In genomic region chr9:136726631-136727191, GRCh38 we compare ENCODE assay signal across 6 cellular contexts. TPM values are rescaled to one million over a fixed set of nuclear protein-coding genes. Genes with fewer than 3 reads are reported as not detected.
DNase-seq lines count a peak whose midpoint lies in the region; ATAC-seq, FAIRE-seq and TF ChIP-seq lines count a peak whose summit lies in the region.

No MANE protein-coding gene starts in this region.

- no peak overlapping the region for H2AFZ ChIP-seq in HepG2 (ENCODE audit: low read length)

- CTCF ChIA-PET in activated CD8-positive, alpha-beta memory T cell treated with anti-CD3 and anti-CD28 coated beads, Interleukin-2, amount 10 ng/mL, durations not matched to agents 7 days and 5 days (lab: Charles Lee): interaction anchor here (0.7 to 3.4 kb wide), 21 partner anchors 8 to 403 kb away, joined by 3 to 30 read pairs (median 7); partner anchors contain the start of genes AGPAT2, DIPK1B, DNLZ and MAN1B1
- CTCF ChIA-PET in HepG2 (lab: Yijun Ruan, JAX; ENCODE audit: low intra/inter-chr PET ratio, low total read pairs): no interaction called here

- no TSS peak for BruUV-seq in HepG2 (replicated peaks; lab: Mats Ljungman, UMichigan)

- in situ Hi-C loops in HepG2 (cut with HindIII; ENCODE audit: extremely low pct_ligation_motif_present, low pct_unique_long_range_greater_than_20kb): no loop called here

- TF ChIP-seq POLR2A in HepG2 (IDR thresholded peaks at IDR 0.05; ENCODE audit: insufficient read depth in 1 of 2, low read depth in 2 of 2, low read length in 2 of 2): no peak

- H3K4me3 Mint-ChIP-seq in activated CD8-positive, alpha-beta memory T cell treated with anti-CD3 and anti-CD28 coated beads, Interleukin-2, amount 10 ng/mL, durations not matched to agents 7 days and 5 days: peak overlapping the region; percentile 92
- H3K4me3 Mint-ChIP-seq in activated T-cell treated with anti-CD3 and anti-CD28 coated beads, Interleukin-2, amount 50 U/mL, for 72 hours: peak overlapping the region; percentile 99

- H3K4me1 Mint-ChIP-seq in activated CD8-positive, alpha-beta memory T cell treated with anti-CD3 and anti-CD28 coated beads, Interleukin-2, amount 10 ng/mL, durations not matched to agents 7 days and 5 days: peaks cover 35% of the 10 kb centered on the region
- peaks cover 39% of the 10 kb centered on the region for H3K4me1 Mint-ChIP-seq in activated T-cell treated with anti-CD3 and anti-CD28 coated beads, Interleukin-2, amount 50 U/mL, for 72 hours (ENCODE audit: low read depth)

- peak overlapping the region; percentile 75 to 89 (median 89) for H3K4me3 ChIP-seq in HepG2 (replicated peaks in 1 of 3; ENCODE audit: insufficient read depth in 1 of 3, low read depth in 2 of 3, low read length in 3 of 3)

- peaks cover 52% of the 10 kb centered on the region for H4K20me1 ChIP-seq in HepG2 (ENCODE audit: insufficient read depth, low read length)

- H3K4me2 ChIP-seq in HepG2 (ENCODE audit: low read depth, low read length): peak overlapping the region; percentile 97

- H3K27me3 Mint-ChIP-seq in activated CD8-positive, alpha-beta memory T cell treated with anti-CD3 and anti-CD28 coated beads, Interleukin-2, amount 10 ng/mL, durations not matched to agents 7 days and 5 days: peaks cover 4% of the 10 kb centered on the region
- no peaks in the 10 kb centered on the region for H3K27me3 Mint-ChIP-seq in activated T-cell treated with anti-CD3 and anti-CD28 coated beads, Interleukin-2, amount 50 U/mL, for 72 hours (ENCODE audit: low read depth)

- H3K27ac ChIP-seq in HepG2 (ENCODE audit: extremely low read length, insufficient read depth, low read length): peak overlapping the region; percentile 64

- TF ChIP-seq EP300 in HepG2 (IDR thresholded peaks at IDR 0.05; ENCODE audit: low read depth in 2 of 2, low read length in 2 of 2) (no peak), HepG2 (CRISPR knock-in tag; IDR thresholded peaks at IDR 0.05; ENCODE audit: borderline replicate concordance) (no peak)

- peak overlapping the region; percentile 90 for H3K9ac ChIP-seq in HepG2 (ENCODE audit: insufficient read depth, low read depth, low read length)

- DNase-seq in activated CD8-positive, alpha-beta memory T cell treated with anti-CD3 and anti-CD28 coated beads, Interleukin-2, amount 10 ng/mL, durations not matched to agents 7 days and 5 days: peak; percentile 80
- DNase-seq in activated CD8-positive, alpha-beta memory T cell treated with anti-CD3 and anti-CD28 coated beads, Interleukin-2, amount 50 U/mL, for 48 hours: no peak
- peak; percentile 42 to 54 for DNase-seq in activated T-cell treated with anti-CD3 and anti-CD28 coated beads, Interleukin-2, amount 50 U/mL, for 72 hours
- peak; percentile 67 for DNase-seq in HepG2 (ENCODE audit: low spot score)

- H3K36me3 Mint-ChIP-seq in activated CD8-positive, alpha-beta memory T cell treated with anti-CD3 and anti-CD28 coated beads, Interleukin-2, amount 10 ng/mL, durations not matched to agents 7 days and 5 days: peaks cover 34% of the 10 kb centered on the region
- H3K36me3 Mint-ChIP-seq in activated T-cell treated with anti-CD3 and anti-CD28 coated beads, Interleukin-2, amount 50 U/mL, for 72 hours (ENCODE audit: insufficient read depth in 2 of 2): peaks cover 8 to 17% of the 10 kb centered on the region in 2 donors

- H3K79me2 ChIP-seq in HepG2 (ENCODE audit: insufficient read depth, low read length): peaks cover 31% of the 10 kb centered on the region

- POLR2A ChIA-PET in HepG2 (lab: Yijun Ruan, JAX): interaction anchor here (0.7 to 3.6 kb wide), 6 partner anchors 9 to 55 kb away, joined by 3 to 30 read pairs (median 12); partner anchors contain the start of gene LCN10

- intact Hi-C loops in HepG2 (cut with micrococcal nuclease; ENCODE audit: unreplicated experiment): no loop called here

- H3K36me3 ChIP-seq in HepG2 (replicated peaks in 1 of 2; ENCODE audit: control insufficient read depth in 1 of 2, insufficient read depth in 2 of 2, low read length in 2 of 2): peaks cover 10 to 20% of the 10 kb centered on the region in 2 experiments; a peak in 4 of 5 replicates

- no peaks in the 10 kb centered on the region for H3K9me3 Mint-ChIP-seq in activated CD8-positive, alpha-beta memory T cell treated with anti-CD3 and anti-CD28 coated beads, Interleukin-2, amount 10 ng/mL, durations not matched to agents 7 days and 5 days (ENCODE audit: low read depth)
- no peaks in the 10 kb centered on the region for H3K9me3 Mint-ChIP-seq in activated T-cell treated with anti-CD3 and anti-CD28 coated beads, Interleukin-2, amount 50 U/mL, for 72 hours

- 6% methylated on average over 9 of the region's 18 CpGs for WGBS in HepG2 (ENCODE audit: low lambda C conversion rate)

- no peaks in the 10 kb centered on the region; a peak in 1 of 5 replicates for H3K27me3 ChIP-seq in HepG2 (ENCODE audit: control insufficient read depth in 1 of 2, insufficient read depth in 2 of 2, low read length in 2 of 2)

- no peaks in the 10 kb centered on the region for H3K9me3 ChIP-seq in HepG2 (ENCODE audit: low read length)

- peak overlapping the region; percentile 87 for H3K27ac Mint-ChIP-seq in activated CD8-positive, alpha-beta memory T cell treated with anti-CD3 and anti-CD28 coated beads, Interleukin-2, amount 10 ng/mL, durations not matched to agents 7 days and 5 days
- peak overlapping the region; percentile 99 for H3K27ac Mint-ChIP-seq in activated T-cell treated with anti-CD3 and anti-CD28 coated beads, Interleukin-2, amount 50 U/mL, for 72 hours

- no peak for TF ChIP-seq RAD21 in HepG2 (CRISPR knock-in tag; IDR thresholded peaks at IDR 0.05)

- peak; percentile 72 for FAIRE-seq in HepG2 (lab: Jason Lieb, UNC)

- peak; percentile 70 for TF ChIP-seq CTCF in HepG2 (CRISPR knock-in tag; IDR thresholded peaks at IDR 0.05)

- peak; percentile 37 for ATAC-seq in activated CD8-positive, alpha-beta memory T cell treated with anti-CD3 and anti-CD28 coated beads, Interleukin-2, amount 10 ng/mL, durations not matched to agents 7 days and 5 days
- peak; percentile 29 to 38 for ATAC-seq in activated T-cell treated with anti-CD3 and anti-CD28 coated beads, Interleukin-2, amount 50 U/mL, for 72 hours (replicated peaks in 1 of 2)
- ATAC-seq in HepG2 (peak; percentile 12), HG02885 (IDR thresholded peaks at IDR 0.05; ENCODE audit: poor library complexity, unreplicated experiment) (no peak), GM18873 (IDR thresholded peaks at IDR 0.05; ENCODE audit: low FRiP score, unreplicated experiment) (no peak)

- peaks cover 56% of the 10 kb centered on the region for H3K4me1 ChIP-seq in HepG2 (ENCODE audit: insufficient read depth, low read length)

RNA-seq across cellular contexts. Expression of gene DIPK1B, which starts 14.3 kb away (rescaled TPM):
- not detected for total RNA-seq in activated CD8-positive, alpha-beta memory T cell treated with anti-CD3 and anti-CD28 coated beads, Interleukin-2, amount 10 ng/mL, durations not matched to agents 7 days and 5 days
- total RNA-seq in activated T-cell treated with anti-CD3 and anti-CD28 coated beads, Interleukin-2, amount 50 U/mL, for 72 hours: under 1 TPM; 0.67 to 0.72 TPM
- total RNA-seq in HepG2 (2016; rRNA removed; fragmentation: Illumina TruSeq; extraction: Trizol): 0.18 and 0.28 TPM in 2 replicates
- 0.91 and 1.1 TPM in 2 replicates for total RNA-seq in HepG2 (2016; cell fraction: cytosol; rRNA removed; fragmentation: Illumina TruSeq; extraction: Trizol; ENCODE audit: low read depth)
- total RNA-seq in HepG2 (2016; cell fraction: insoluble cytoplasmic fraction; rRNA removed; fragmentation: Illumina TruSeq; extraction: Trizol): 0.28 and 0.41 TPM in 2 replicates
- 0.99 and 1.2 TPM in 2 replicates for total RNA-seq in HepG2 (2016; cell fraction: membrane; rRNA removed; fragmentation: Illumina TruSeq; extraction: Trizol)
- total RNA-seq in HepG2 (2016; cell fraction: nucleus; rRNA removed; fragmentation: Illumina TruSeq; extraction: Trizol): 0.16 TPM in 1 of 2 replicates, not detected in the other
- polyA plus RNA-seq in HepG2 (2011; rRNA removed): 3.9 and 7.2 TPM in 2 replicates
- 4.8 and 7.5 TPM in 2 replicates for polyA plus RNA-seq in HepG2 (2011; cell fraction: cytosol; rRNA removed)
- polyA plus RNA-seq in HepG2 (2011; cell fraction: nucleus; rRNA removed): 17.3 and 19.2 TPM in 2 replicates
- 3.2 TPM in 2 replicates for polyA plus RNA-seq in HepG2 (2012)
- polyA plus RNA-seq in HepG2 (2016; cell fraction: cytosol; fragmentation: Illumina TruSeq; extraction: Trizol; ENCODE audit: low read depth): 1.3 TPM in 2 replicates
- polyA plus RNA-seq in HepG2 (2016; cell fraction: insoluble cytoplasmic fraction; fragmentation: Illumina TruSeq; extraction: Trizol; ENCODE audit: low read depth): 0.28 and 0.45 TPM in 2 replicates
- 1.1 TPM in 2 replicates for polyA plus RNA-seq in HepG2 (2016; cell fraction: membrane; fragmentation: Illumina TruSeq; extraction: Trizol; ENCODE audit: low read depth)
- polyA plus RNA-seq in HepG2 (2016; cell fraction: nucleus; fragmentation: Illumina TruSeq; extraction: Trizol; ENCODE audit: insufficient read depth, low read depth): 0.56 and 0.57 TPM in 2 replicates
- polyA minus RNA-seq in HepG2 (2011; rRNA and poly(A)+ RNA removed; ENCODE audit: low replicate concordance): 0.07 and 7.1 TPM in 2 replicates
- 2.7 and 3.6 TPM in 2 replicates for polyA minus RNA-seq in HepG2 (2011; cell fraction: cytosol; rRNA and poly(A)+ RNA removed)
- polyA minus RNA-seq in HepG2 (2011; cell fraction: nucleus; rRNA and poly(A)+ RNA removed): 1.2 TPM in 2 replicates

RNA-seq across cellular contexts. Expression of gene LCN10, which starts 16.0 kb away (rescaled TPM):
- total RNA-seq in activated CD8-positive, alpha-beta memory T cell treated with anti-CD3 and anti-CD28 coated beads, Interleukin-2, amount 10 ng/mL, durations not matched to agents 7 days and 5 days: under 1 TPM in 1 of 2 experiments, not detected in 1; 0.68 TPM
- total RNA-seq in activated T-cell treated with anti-CD3 and anti-CD28 coated beads, Interleukin-2, amount 50 U/mL, for 72 hours: under 1 TPM; 0.21 to 0.70 TPM
- 0.14 and 0.53 TPM in 2 replicates for total RNA-seq in HepG2 (2016; rRNA removed; fragmentation: Illumina TruSeq; extraction: Trizol)
- not detected in 2 replicates for total RNA-seq in HepG2 (2016; cell fraction: cytosol; rRNA removed; fragmentation: Illumina TruSeq; extraction: Trizol; ENCODE audit: low read depth)
- 0.13 and 0.19 TPM in 2 replicates for total RNA-seq in HepG2 (2016; cell fraction: insoluble cytoplasmic fraction; rRNA removed; fragmentation: Illumina TruSeq; extraction: Trizol)
- 0.34 TPM in 2 replicates for total RNA-seq in HepG2 (2016; cell fraction: membrane; rRNA removed; fragmentation: Illumina TruSeq; extraction: Trizol)
- 0.22 TPM in 1 of 2 replicates, not detected in the other for total RNA-seq in HepG2 (2016; cell fraction: nucleus; rRNA removed; fragmentation: Illumina TruSeq; extraction: Trizol)
- polyA plus RNA-seq in HepG2 (2011; rRNA removed): 0.61 and 0.84 TPM in 2 replicates
- 0.82 and 1.0 TPM in 2 replicates for polyA plus RNA-seq in HepG2 (2011; cell fraction: cytosol; rRNA removed)
- 0.85 and 1.8 TPM in 2 replicates for polyA plus RNA-seq in HepG2 (2011; cell fraction: nucleus; rRNA removed)
- polyA plus RNA-seq in HepG2 (2012): 1.5 and 1.8 TPM in 2 replicates
- 0.18 and 0.24 TPM in 2 replicates for polyA plus RNA-seq in HepG2 (2016; cell fraction: cytosol; fragmentation: Illumina TruSeq; extraction: Trizol; ENCODE audit: low read depth)
- 0.27 and 0.43 TPM in 2 replicates for polyA plus RNA-seq in HepG2 (2016; cell fraction: insoluble cytoplasmic fraction; fragmentation: Illumina TruSeq; extraction: Trizol; ENCODE audit: low read depth)
- polyA plus RNA-seq in HepG2 (2016; cell fraction: membrane; fragmentation: Illumina TruSeq; extraction: Trizol; ENCODE audit: low read depth): 0.15 and 0.43 TPM in 2 replicates
- polyA plus RNA-seq in HepG2 (2016; cell fraction: nucleus; fragmentation: Illumina TruSeq; extraction: Trizol; ENCODE audit: insufficient read depth, low read depth): 0.41 and 0.74 TPM in 2 replicates
- 0.30 and 1.0 TPM in 2 replicates for polyA minus RNA-seq in HepG2 (2011; rRNA and poly(A)+ RNA removed; ENCODE audit: low replicate concordance)
- not detected in 2 replicates for polyA minus RNA-seq in HepG2 (2011; cell fraction: cytosol; rRNA and poly(A)+ RNA removed)
- polyA minus RNA-seq in HepG2 (2011; cell fraction: nucleus; rRNA and poly(A)+ RNA removed): not detected in 2 replicates

RNA-seq across cellular contexts. Expression of gene LCN6, which starts 21.6 kb away (rescaled TPM):
- not detected for total RNA-seq in activated CD8-positive, alpha-beta memory T cell treated with anti-CD3 and anti-CD28 coated beads, Interleukin-2, amount 10 ng/mL, durations not matched to agents 7 days and 5 days
- not detected for total RNA-seq in activated T-cell treated with anti-CD3 and anti-CD28 coated beads, Interleukin-2, amount 50 U/mL, for 72 hours
- not detected in 2 replicates for total RNA-seq in HepG2 (2016; rRNA removed; fragmentation: Illumina TruSeq; extraction: Trizol)
- total RNA-seq in HepG2 (2016; cell fraction: cytosol; rRNA removed; fragmentation: Illumina TruSeq; extraction: Trizol; ENCODE audit: low read depth): not detected in 2 replicates
- not detected in 2 replicates for total RNA-seq in HepG2 (2016; cell fraction: insoluble cytoplasmic fraction; rRNA removed; fragmentation: Illumina TruSeq; extraction: Trizol)
- total RNA-seq in HepG2 (2016; cell fraction: membrane; rRNA removed; fragmentation: Illumina TruSeq; extraction: Trizol): not detected in 2 replicates
- total RNA-seq in HepG2 (2016; cell fraction: nucleus; rRNA removed; fragmentation: Illumina TruSeq; extraction: Trizol): not detected in 2 replicates
- not detected in 2 replicates for polyA plus RNA-seq in HepG2 (2011; rRNA removed)
- not detected in 2 replicates for polyA plus RNA-seq in HepG2 (2011; cell fraction: cytosol; rRNA removed)
- polyA plus RNA-seq in HepG2 (2011; cell fraction: nucleus; rRNA removed): not detected in 2 replicates
- polyA plus RNA-seq in HepG2 (2012): not detected in 2 replicates
- polyA plus RNA-seq in HepG2 (2016; cell fraction: cytosol; fragmentation: Illumina TruSeq; extraction: Trizol; ENCODE audit: low read depth): not detected in 2 replicates
- polyA plus RNA-seq in HepG2 (2016; cell fraction: insoluble cytoplasmic fraction; fragmentation: Illumina TruSeq; extraction: Trizol; ENCODE audit: low read depth): not detected in 2 replicates
- polyA plus RNA-seq in HepG2 (2016; cell fraction: membrane; fragmentation: Illumina TruSeq; extraction: Trizol; ENCODE audit: low read depth): not detected in 2 replicates
- not detected in 2 replicates for polyA plus RNA-seq in HepG2 (2016; cell fraction: nucleus; fragmentation: Illumina TruSeq; extraction: Trizol; ENCODE audit: insufficient read depth, low read depth)
- polyA minus RNA-seq in HepG2 (2011; rRNA and poly(A)+ RNA removed; ENCODE audit: low replicate concordance): not detected in 2 replicates
- polyA minus RNA-seq in HepG2 (2011; cell fraction: cytosol; rRNA and poly(A)+ RNA removed): not detected in 2 replicates
- polyA minus RNA-seq in HepG2 (2011; cell fraction: nucleus; rRNA and poly(A)+ RNA removed): not detected in 2 replicates

RNA-seq across cellular contexts. Expression of gene LCN8, which starts 31.3 kb away (rescaled TPM):
- total RNA-seq in activated CD8-positive, alpha-beta memory T cell treated with anti-CD3 and anti-CD28 coated beads, Interleukin-2, amount 10 ng/mL, durations not matched to agents 7 days and 5 days: not detected
- not detected for total RNA-seq in activated T-cell treated with anti-CD3 and anti-CD28 coated beads, Interleukin-2, amount 50 U/mL, for 72 hours
- total RNA-seq in HepG2 (2016; rRNA removed; fragmentation: Illumina TruSeq; extraction: Trizol): not detected in 2 replicates
- not detected in 2 replicates for total RNA-seq in HepG2 (2016; cell fraction: cytosol; rRNA removed; fragmentation: Illumina TruSeq; extraction: Trizol; ENCODE audit: low read depth)
- not detected in 2 replicates for total RNA-seq in HepG2 (2016; cell fraction: insoluble cytoplasmic fraction; rRNA removed; fragmentation: Illumina TruSeq; extraction: Trizol)
- total RNA-seq in HepG2 (2016; cell fraction: membrane; rRNA removed; fragmentation: Illumina TruSeq; extraction: Trizol): not detected in 2 replicates
- not detected in 2 replicates for total RNA-seq in HepG2 (2016; cell fraction: nucleus; rRNA removed; fragmentation: Illumina TruSeq; extraction: Trizol)
- 0.15 TPM in 1 of 2 replicates, not detected in the other for polyA plus RNA-seq in HepG2 (2011; rRNA removed)
- polyA plus RNA-seq in HepG2 (2011; cell fraction: cytosol; rRNA removed): 0.01 TPM in 1 of 2 replicates, not detected in the other
- 0.64 and 1.8 TPM in 2 replicates for polyA plus RNA-seq in HepG2 (2011; cell fraction: nucleus; rRNA removed)
- polyA plus RNA-seq in HepG2 (2012): not detected in 2 replicates
- not detected in 2 replicates for polyA plus RNA-seq in HepG2 (2016; cell fraction: cytosol; fragmentation: Illumina TruSeq; extraction: Trizol; ENCODE audit: low read depth)
- not detected in 2 replicates for polyA plus RNA-seq in HepG2 (2016; cell fraction: insoluble cytoplasmic fraction; fragmentation: Illumina TruSeq; extraction: Trizol; ENCODE audit: low read depth)
- not detected in 2 replicates for polyA plus RNA-seq in HepG2 (2016; cell fraction: membrane; fragmentation: Illumina TruSeq; extraction: Trizol; ENCODE audit: low read depth)
- polyA plus RNA-seq in HepG2 (2016; cell fraction: nucleus; fragmentation: Illumina TruSeq; extraction: Trizol; ENCODE audit: insufficient read depth, low read depth): not detected in 2 replicates
- polyA minus RNA-seq in HepG2 (2011; rRNA and poly(A)+ RNA removed; ENCODE audit: low replicate concordance): not detected in 2 replicates
- polyA minus RNA-seq in HepG2 (2011; cell fraction: cytosol; rRNA and poly(A)+ RNA removed): not detected in 2 replicates
- not detected in 2 replicates for polyA minus RNA-seq in HepG2 (2011; cell fraction: nucleus; rRNA and poly(A)+ RNA removed)

RNA-seq across cellular contexts. Expression of gene LCN15, which starts 37.6 kb away (rescaled TPM):
- total RNA-seq in activated CD8-positive, alpha-beta memory T cell treated with anti-CD3 and anti-CD28 coated beads, Interleukin-2, amount 10 ng/mL, durations not matched to agents 7 days and 5 days: not detected
- total RNA-seq in activated T-cell treated with anti-CD3 and anti-CD28 coated beads, Interleukin-2, amount 50 U/mL, for 72 hours: not detected
- total RNA-seq in HepG2 (2016; rRNA removed; fragmentation: Illumina TruSeq; extraction: Trizol): 0.29 and 1.3 TPM in 2 replicates
- total RNA-seq in HepG2 (2016; cell fraction: cytosol; rRNA removed; fragmentation: Illumina TruSeq; extraction: Trizol; ENCODE audit: low read depth): 1.3 and 1.9 TPM in 2 replicates
- total RNA-seq in HepG2 (2016; cell fraction: insoluble cytoplasmic fraction; rRNA removed; fragmentation: Illumina TruSeq; extraction: Trizol): 0.55 and 1.00 TPM in 2 replicates
- total RNA-seq in HepG2 (2016; cell fraction: membrane; rRNA removed; fragmentation: Illumina TruSeq; extraction: Trizol): 0.96 and 1.5 TPM in 2 replicates
- total RNA-seq in HepG2 (2016; cell fraction: nucleus; rRNA removed; fragmentation: Illumina TruSeq; extraction: Trizol): 0.41 and 0.99 TPM in 2 replicates
- 32.9 and 53.7 TPM in 2 replicates for polyA plus RNA-seq in HepG2 (2011; rRNA removed)
- 35.0 and 114 TPM in 2 replicates for polyA plus RNA-seq in HepG2 (2011; cell fraction: cytosol; rRNA removed)
- polyA plus RNA-seq in HepG2 (2011; cell fraction: nucleus; rRNA removed): 18.7 and 43.2 TPM in 2 replicates
- 13.7 and 27.0 TPM in 2 replicates for polyA plus RNA-seq in HepG2 (2012)
- 1.2 and 1.3 TPM in 2 replicates for polyA plus RNA-seq in HepG2 (2016; cell fraction: cytosol; fragmentation: Illumina TruSeq; extraction: Trizol; ENCODE audit: low read depth)
- polyA plus RNA-seq in HepG2 (2016; cell fraction: insoluble cytoplasmic fraction; fragmentation: Illumina TruSeq; extraction: Trizol; ENCODE audit: low read depth): 0.36 and 0.57 TPM in 2 replicates
- 0.84 and 0.88 TPM in 2 replicates for polyA plus RNA-seq in HepG2 (2016; cell fraction: membrane; fragmentation: Illumina TruSeq; extraction: Trizol; ENCODE audit: low read depth)
- polyA plus RNA-seq in HepG2 (2016; cell fraction: nucleus; fragmentation: Illumina TruSeq; extraction: Trizol; ENCODE audit: insufficient read depth, low read depth): 0.93 and 1.4 TPM in 2 replicates
- 28.1 TPM in 1 of 2 replicates, not detected in the other for polyA minus RNA-seq in HepG2 (2011; rRNA and poly(A)+ RNA removed; ENCODE audit: low replicate concordance)
- polyA minus RNA-seq in HepG2 (2011; cell fraction: cytosol; rRNA and poly(A)+ RNA removed): 3.6 and 11.7 TPM in 2 replicates
- 2.1 and 3.2 TPM in 2 replicates for polyA minus RNA-seq in HepG2 (2011; cell fraction: nucleus; rRNA and poly(A)+ RNA removed)

Comparison
In these comparisons a context has a peak if more than half of its experiments do, and no peak if none do; other contexts are left out.
1. ATAC-seq: peak in activated CD8-positive, alpha-beta memory T cell treated with anti-CD3 and anti-CD28 coated beads, Interleukin-2, amount 10 ng/mL, durations not matched to agents 7 days and 5 days (single experiment), activated T-cell treated with anti-CD3 and anti-CD28 coated beads, Interleukin-2, amount 50 U/mL, for 72 hours (2 of 2) and HepG2 (single experiment); none in HG02885 (single experiment) and GM18873 (single experiment).